28 cellular contexts compared by ENCODE assay signal in the genomic region with DNA sequence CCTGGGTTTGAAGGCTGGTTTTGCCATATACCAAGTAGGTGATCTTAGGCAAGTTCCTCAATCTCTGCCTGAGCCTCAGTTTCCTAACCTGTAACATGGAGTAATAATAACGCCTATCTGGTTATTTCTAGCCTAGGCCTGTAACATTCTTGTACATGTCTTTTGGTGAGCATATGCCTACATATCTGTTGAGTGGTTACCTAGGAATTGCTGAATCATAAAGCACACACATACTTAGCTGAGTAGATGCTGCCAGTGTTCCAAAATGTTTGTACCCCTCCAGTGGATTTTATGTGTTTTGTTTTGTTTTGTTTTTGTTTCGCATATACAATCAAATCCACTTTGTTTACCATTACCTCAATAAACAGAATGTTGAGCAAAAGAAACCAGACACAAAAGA.
"Had no signal": no experiment of that assay in that cellular context is flagged by ENCODE, and none has a peak within 500 bp of the region (broad histone marks: within the 10 kb centered on the region; RNA-seq: fewer than 3 reads in every experiment).

No MANE protein-coding gene starts in this region.

- H2AFZ ChIP-seq: hepatocyte, neural progenitor cell, parathyroid adenoma had no signal

- H3K27ac ChIP-seq: hepatocyte, lower lobe of right lung, neural progenitor cell, neutrophil, parathyroid adenoma, psoas muscle, right lobe of liver, skin epidermis, spleen, suprapubic skin, thoracic aorta, tibial artery, upper lobe of right lung had no signal

- H3K4me3 ChIP-seq: hepatocyte, lower lobe of right lung, neural progenitor cell, psoas muscle, right atrium auricular region, right lobe of liver, skin epidermis, spleen, suprapubic skin, thoracic aorta, tibial artery, upper lobe of right lung had no signal

- H3K9ac ChIP-seq: neural progenitor cell, parathyroid adenoma had no signal

- H3K9me3 ChIP-seq: lower lobe of right lung, psoas muscle, right atrium auricular region, right lobe of liver, suprapubic skin, thoracic aorta, tibial artery had no signal

- ATAC-seq: left cardiac atrium; left lobe of liver; lower lobe of right lung; natural killer cell; psoas muscle; right lobe of liver; stimulated activated effector memory CD8-positive, alpha-beta T cell treated with anti-CD3 and anti-CD28 coated beads, Interleukin-12 subunit alpha, Interleukin-12 subunit beta, amount 100 ng/mL, for 72 hours; upper lobe of right lung had no signal

- H3K79me2 ChIP-seq: hepatocyte, parathyroid adenoma had no signal

- DNase-seq: kidney glomerular epithelial cell; left cardiac atrium; lower lobe of right lung; mesendoderm; naive B cell; natural killer cell; nephron progenitor cell; occipital lobe; psoas muscle; right lobe of liver; spleen; stimulated activated CD4-positive, alpha-beta T cell treated with anti-CD3 and anti-CD28 coated beads, Interleukin-4, amount 100 ng/mL, for 24 hours; stimulated activated naive CD4-positive, alpha-beta T cell; tibial artery; trophoblast cell; upper lobe of right lung had no signal

- H3K4me2 ChIP-seq: hepatocyte, neural progenitor cell had no signal

- H3K4me1 ChIP-seq: lower lobe of right lung, neural progenitor cell, parathyroid adenoma, right lobe of liver, spleen, tibial artery, upper lobe of right lung had no signal

- FAIRE-seq: keratinocyte, urothelium cell line had no signal

- H3K36me3 ChIP-seq: lower lobe of right lung, neural progenitor cell, neutrophil, right atrium auricular region, right lobe of liver, spleen, suprapubic skin, thoracic aorta, tibial artery, upper lobe of right lung had no signal

- H3K27me3 ChIP-seq: hepatocyte, neural progenitor cell, right atrium auricular region, right lobe of liver, suprapubic skin, tibial artery, upper lobe of right lung had no signal
